In the genomic region with DNA sequence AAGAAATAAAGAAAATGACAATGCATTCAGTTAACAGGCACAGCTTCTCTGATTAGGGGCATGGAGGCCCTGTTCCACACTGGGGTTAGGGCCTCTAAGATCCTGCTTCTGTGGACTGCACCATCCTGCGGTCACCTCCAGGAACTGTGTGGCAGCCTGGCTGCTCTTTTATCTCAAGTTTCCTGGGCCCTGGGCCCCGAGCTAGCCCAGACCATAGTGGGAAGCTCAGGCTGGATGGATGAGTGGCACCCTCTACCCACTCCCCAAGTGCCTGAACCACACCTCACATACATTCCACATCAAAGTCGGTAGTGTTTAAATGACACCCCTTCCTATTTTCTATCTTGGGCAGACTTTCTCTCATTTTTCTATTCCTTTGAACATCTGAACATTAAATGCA, we compare ENCODE assay signal across 1 cellular context.
TF ChIP-seq lines count a peak whose summit lies in the region.

No MANE protein-coding gene starts in this region.

TF ChIP-seq in K562, 482 proteins besides CTCF, POLR2A, EP300 and RAD21 (continued from another document):
- TF ChIP-seq, protein P1, sequence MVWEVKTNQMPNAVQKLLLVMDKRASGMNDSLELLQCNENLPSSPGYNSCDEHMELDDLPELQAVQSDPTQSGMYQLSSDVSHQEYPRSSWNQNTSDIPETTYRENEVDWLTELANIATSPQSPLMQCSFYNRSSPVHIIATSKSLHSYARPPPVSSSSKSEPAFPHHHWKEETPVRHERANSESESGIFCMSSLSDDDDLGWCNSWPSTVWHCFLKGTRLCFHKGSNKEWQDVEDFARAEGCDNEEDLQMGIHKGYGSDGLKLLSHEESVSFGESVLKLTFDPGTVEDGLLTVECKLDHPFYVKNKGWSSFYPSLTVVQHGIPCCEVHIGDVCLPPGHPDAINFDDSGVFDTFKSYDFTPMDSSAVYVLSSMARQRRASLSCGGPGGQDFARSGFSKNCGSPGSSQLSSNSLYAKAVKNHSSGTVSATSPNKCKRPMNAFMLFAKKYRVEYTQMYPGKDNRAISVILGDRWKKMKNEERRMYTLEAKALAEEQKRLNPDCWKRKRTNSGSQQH (CRISPR knock-in tag; IDR thresholded peaks at IDR 0.05): no peak
